Comparison of ENCODE assay signal across 11 cellular contexts in the genomic region with DNA sequence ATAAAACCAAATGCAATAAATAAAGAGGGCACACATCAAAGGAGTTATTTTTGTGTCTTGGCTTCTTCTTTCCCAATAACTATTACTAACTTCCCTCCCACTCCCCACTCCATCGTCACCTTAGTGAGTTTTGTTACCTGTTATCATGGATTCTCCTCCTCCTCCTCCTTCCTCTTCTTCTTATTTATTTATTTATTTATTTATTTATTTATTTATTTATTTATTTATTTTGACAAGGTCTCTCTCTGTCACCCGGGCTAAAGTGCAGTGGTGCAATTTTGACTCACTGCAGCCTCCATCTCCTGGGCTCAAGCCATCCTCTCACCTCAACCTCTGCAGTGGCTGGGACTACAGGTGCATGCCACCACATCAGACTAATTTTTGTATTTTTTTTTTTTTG. TPM values are rescaled to one million over a fixed set of nuclear protein-coding genes. Genes with fewer than 3 reads are reported as not detected.
"Had no signal": no experiment of that assay in that cellular context is flagged by ENCODE, and none has a peak within 500 bp of the region (broad histone marks: within the 10 kb centered on the region; RNA-seq: fewer than 3 reads in every experiment).

No MANE protein-coding gene starts in this region.

- H3K4me3 Mint-ChIP-seq: IgD-negative memory B cell had no signal

- H3K36me3 Mint-ChIP-seq: IgD-negative memory B cell had no signal

- H3K27ac ChIP-seq: HL-60, KMS-11 had no signal

- H3K4me3 ChIP-seq: K562 had no signal

- DNase-seq: IMR-90, KBM-7, KG1 had no signal

- ATAC-seq: HepG2, K562 had no signal

- H3K4me1 Mint-ChIP-seq: IgD-negative memory B cell had no signal

- FAIRE-seq: HepG2, HTR-8/SVneo, K562 had no signal

- H3K4me2 ChIP-seq: KMS-11 had no signal

- H3K27ac Mint-ChIP-seq: IgD-negative memory B cell had no signal

RNA-seq across cellular contexts. Expression of a gene that starts 26.4 kb away (rescaled TPM):
- total RNA-seq: HepG2, HT-29, HT1080, IMR-90, K562 had no signal
- polyA plus RNA-seq: HepG2, IgD-negative memory B cell, IMR-90, K562 had no signal
